ENCODE assay signal across 20 cellular contexts in the genomic region with DNA sequence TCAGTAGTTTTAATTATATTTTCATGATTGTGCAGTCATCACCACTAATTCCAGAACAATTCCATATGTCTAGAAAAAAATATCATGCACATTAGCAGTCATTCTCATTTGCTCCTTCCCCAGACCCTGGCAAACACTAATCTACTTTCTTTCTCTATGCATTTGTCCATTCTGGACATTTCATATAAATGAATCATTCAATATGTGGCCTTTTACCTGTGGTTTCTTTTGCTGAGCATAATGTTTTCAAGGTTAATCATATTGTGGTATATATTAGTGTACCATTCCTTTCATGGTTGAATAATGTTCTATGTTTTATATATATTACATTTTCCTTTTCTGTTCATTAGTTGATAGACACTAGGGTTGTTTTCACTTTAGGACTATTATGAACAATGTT.
"Had no signal": no experiment of that assay in that cellular context is flagged by ENCODE, and none has a peak within 500 bp of the region (broad histone marks: within the 10 kb centered on the region; RNA-seq: fewer than 3 reads in every experiment).

No MANE protein-coding gene starts in this region.

- ATAC-seq: activated CD4-positive, CD25-positive, alpha-beta regulatory T cell treated with anti-CD3 and anti-CD28 coated beads, Interleukin-2, amount 50 U/mL, for 24 hours; left lung; stimulated activated naive CD8-positive, alpha-beta T cell treated with anti-CD3 and anti-CD28 coated beads, Interleukin-15, Interleukin-2, amounts not matched to agents 100 U/mL and 50 U/mL, for 24 hours had no signal

- DNase-seq: activated CD4-positive, alpha-beta T cell treated with anti-CD3 and anti-CD28 coated beads, Interleukin-2, amount 10 ng/mL, durations not matched to agents 7 days and 5 days; activated CD8-positive, alpha-beta memory T cell treated with anti-CD3 and anti-CD28 coated beads, Interleukin-2, amount 50 U/mL, for 48 hours; activated effector memory CD4-positive, alpha-beta T cell treated with Interleukin-2 at 50 U/mL for 16 hours; activated naive CD4-positive, alpha-beta T cell treated with anti-CD3 and anti-CD28 coated beads, Interleukin-2, amount 10 ng/mL, durations not matched to agents 7 days and 5 days; activated T-cell treated with anti-CD3 and anti-CD28 coated beads, Interleukin-2, amount 50 U/mL, for 48 hours; caudate nucleus; dorsolateral prefrontal cortex; foreskin fibroblast; glutamatergic neuron; hypothalamus; left lung; midbrain; stimulated activated CD4-positive, alpha-beta T cell treated with anti-CD3 and anti-CD28 coated beads, Interleukin-2, amount 100 ng/mL, for 24 hours; stimulated activated naive CD8-positive, alpha-beta T cell treated with anti-CD3 and anti-CD28 coated beads, Interleukin-15, Interleukin-2, amounts not matched to agents 100 U/mL and 50 U/mL, for 24 hours; substantia nigra; tibial artery had no signal

- H3K4me1 ChIP-seq: ascending aorta, left lung, right atrium auricular region, tibial artery had no signal

- H3K27me3 ChIP-seq: ascending aorta, dorsolateral prefrontal cortex, left lung, right atrium auricular region, tibial artery had no signal

- H3K27ac ChIP-seq: ascending aorta, dorsolateral prefrontal cortex, epithelial cell of prostate, left lung, right atrium auricular region, tibial artery had no signal
